1 cellular context compared by ENCODE assay signal in the genomic region with DNA sequence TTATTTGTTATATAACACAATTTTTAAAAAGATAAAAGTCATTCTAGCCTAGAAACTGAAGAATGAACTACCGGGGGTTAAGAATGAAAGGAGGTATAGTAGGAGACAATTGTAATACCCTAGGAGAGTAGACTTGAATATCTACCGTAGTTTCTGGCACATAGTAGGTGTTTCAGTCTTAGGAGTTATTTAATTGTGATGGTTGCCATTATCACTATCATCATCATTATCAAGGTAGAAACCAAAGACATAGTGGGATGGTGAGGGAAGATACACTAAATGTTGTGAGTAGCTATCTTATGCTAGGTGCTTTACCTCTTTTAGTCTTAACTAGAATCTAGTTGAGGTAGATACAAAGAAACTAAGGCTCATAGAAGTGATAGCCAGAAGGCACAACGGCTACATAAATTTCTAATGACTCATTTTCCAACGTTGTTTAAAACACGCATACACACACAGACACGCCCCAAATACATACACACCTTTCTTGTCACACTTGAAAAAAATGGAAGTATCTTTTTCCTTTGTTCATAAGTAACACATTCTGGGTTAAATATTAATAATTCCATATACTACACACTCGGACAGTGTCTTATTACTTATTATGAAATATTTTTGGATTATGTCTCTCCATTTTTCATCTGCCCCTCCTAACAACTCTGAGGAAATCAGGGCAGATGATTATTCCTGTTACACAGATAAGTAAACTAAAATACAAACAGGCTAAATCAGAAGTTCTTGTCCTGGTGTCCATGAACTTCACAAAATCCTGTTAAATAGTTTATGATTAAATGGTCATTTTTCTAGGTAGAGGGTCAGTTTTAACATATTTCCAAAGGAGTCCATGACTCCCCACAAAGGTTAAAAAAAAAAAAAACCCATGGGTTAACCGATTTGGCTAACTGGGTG.
A peak's percentile ranks its signal among the peaks of the same experiment; 100 is the strongest.
TF ChIP-seq lines count a peak whose summit lies in the region.

No MANE protein-coding gene starts in this region.

TF ChIP-seq in HCT116, 20 proteins besides CTCF, POLR2A, EP300 and RAD21:
- no peak for TF ChIP-seq TCF7L2 (IDR thresholded peaks at IDR 0.05; ENCODE audit: borderline replicate concordance, extremely low read depth, insufficient read depth, insufficient read length)
- TF ChIP-seq, protein P1, sequence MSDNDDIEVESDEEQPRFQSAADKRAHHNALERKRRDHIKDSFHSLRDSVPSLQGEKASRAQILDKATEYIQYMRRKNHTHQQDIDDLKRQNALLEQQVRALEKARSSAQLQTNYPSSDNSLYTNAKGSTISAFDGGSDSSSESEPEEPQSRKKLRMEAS (IDR thresholded peaks at IDR 0.05): 0 out of 2 replicates have a peak, but pooled peaks have one; percentile 20
- peak; percentile 4; the same call in 1 of the 2 replicates for TF ChIP-seq SIN3A (IDR thresholded peaks at IDR 0.05; ENCODE audit: low read depth)
- no peak for TF ChIP-seq CEBPB (IDR thresholded peaks at IDR 0.05; ENCODE audit: low read depth)
- peak; percentile 35; the same call in 1 of the 2 replicates for TF ChIP-seq CBX3 (IDR thresholded peaks at IDR 0.05; ENCODE audit: low read depth)
- TF ChIP-seq, protein P2, sequence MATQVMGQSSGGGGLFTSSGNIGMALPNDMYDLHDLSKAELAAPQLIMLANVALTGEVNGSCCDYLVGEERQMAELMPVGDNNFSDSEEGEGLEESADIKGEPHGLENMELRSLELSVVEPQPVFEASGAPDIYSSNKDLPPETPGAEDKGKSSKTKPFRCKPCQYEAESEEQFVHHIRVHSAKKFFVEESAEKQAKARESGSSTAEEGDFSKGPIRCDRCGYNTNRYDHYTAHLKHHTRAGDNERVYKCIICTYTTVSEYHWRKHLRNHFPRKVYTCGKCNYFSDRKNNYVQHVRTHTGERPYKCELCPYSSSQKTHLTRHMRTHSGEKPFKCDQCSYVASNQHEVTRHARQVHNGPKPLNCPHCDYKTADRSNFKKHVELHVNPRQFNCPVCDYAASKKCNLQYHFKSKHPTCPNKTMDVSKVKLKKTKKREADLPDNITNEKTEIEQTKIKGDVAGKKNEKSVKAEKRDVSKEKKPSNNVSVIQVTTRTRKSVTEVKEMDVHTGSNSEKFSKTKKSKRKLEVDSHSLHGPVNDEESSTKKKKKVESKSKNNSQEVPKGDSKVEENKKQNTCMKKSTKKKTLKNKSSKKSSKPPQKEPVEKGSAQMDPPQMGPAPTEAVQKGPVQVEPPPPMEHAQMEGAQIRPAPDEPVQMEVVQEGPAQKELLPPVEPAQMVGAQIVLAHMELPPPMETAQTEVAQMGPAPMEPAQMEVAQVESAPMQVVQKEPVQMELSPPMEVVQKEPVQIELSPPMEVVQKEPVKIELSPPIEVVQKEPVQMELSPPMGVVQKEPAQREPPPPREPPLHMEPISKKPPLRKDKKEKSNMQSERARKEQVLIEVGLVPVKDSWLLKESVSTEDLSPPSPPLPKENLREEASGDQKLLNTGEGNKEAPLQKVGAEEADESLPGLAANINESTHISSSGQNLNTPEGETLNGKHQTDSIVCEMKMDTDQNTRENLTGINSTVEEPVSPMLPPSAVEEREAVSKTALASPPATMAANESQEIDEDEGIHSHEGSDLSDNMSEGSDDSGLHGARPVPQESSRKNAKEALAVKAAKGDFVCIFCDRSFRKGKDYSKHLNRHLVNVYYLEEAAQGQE (IDR thresholded peaks at IDR 0.05; ENCODE audit: low read depth): no peak
- TF ChIP-seq JUND (IDR thresholded peaks at IDR 0.05): peak; percentile 70
- TF ChIP-seq SRF (IDR thresholded peaks at IDR 0.05; ENCODE audit: low read depth): no peak
- no peak for TF ChIP-seq YY1 (IDR thresholded peaks at IDR 0.05; ENCODE audit: extremely low read depth, insufficient replicate concordance, low read depth, low read length)
- TF ChIP-seq, protein P3, sequence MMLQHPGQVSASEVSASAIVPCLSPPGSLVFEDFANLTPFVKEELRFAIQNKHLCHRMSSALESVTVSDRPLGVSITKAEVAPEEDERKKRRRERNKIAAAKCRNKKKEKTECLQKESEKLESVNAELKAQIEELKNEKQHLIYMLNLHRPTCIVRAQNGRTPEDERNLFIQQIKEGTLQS (IDR thresholded peaks at IDR 0.05): no peak
- TF ChIP-seq EGR1 (IDR thresholded peaks at IDR 0.05; ENCODE audit: low read depth): no peak
- no peak for TF ChIP-seq ELF1 (IDR thresholded peaks at IDR 0.05; ENCODE audit: borderline replicate concordance, low read depth)
- TF ChIP-seq SP1 (IDR thresholded peaks at IDR 0.05; ENCODE audit: low read depth): no peak; the same call in 1 of the 2 replicates
TF ChIP-seq in HCT116: peak in this region for 4.
